In genomic region chr1:209349372-209350324, GRCh38 we compare ENCODE assay signal across 15 cellular contexts.
DNase-seq lines count a peak whose midpoint lies in the region; ATAC-seq and TF ChIP-seq lines count a peak whose summit lies in the region.
"Had no signal": no experiment of that assay in that cellular context is flagged by ENCODE, and none has a peak within 500 bp of the region (broad histone marks: within the 10 kb centered on the region; RNA-seq: fewer than 3 reads in every experiment).

No MANE protein-coding gene starts in this region.

- TF ChIP-seq CTCF in brain microvascular endothelial cell (IDR thresholded peaks at IDR 0.05; ENCODE audit: low read depth, low read length, missing control alignments) = no peak

- peak; percentile 39 for ATAC-seq in GM18868 (IDR thresholded peaks at IDR 0.05; ENCODE audit: unreplicated experiment)
- no peak for ATAC-seq in GM21367 (IDR thresholded peaks at IDR 0.05; ENCODE audit: unreplicated experiment)
- ATAC-seq: naive thymus-derived CD4-positive, alpha-beta T cell had no signal

- no peak overlapping the region for H3K4me2 ChIP-seq in Karpas-422 (ENCODE audit: low read depth, low read length, poor library complexity, severe bottlenecking)

- no peaks in the 10 kb centered on the region for H4K20me1 ChIP-seq in Karpas-422 (ENCODE audit: insufficient read depth, low read depth, low read length)

- in situ Hi-C loops in brain microvascular endothelial cell (cut with HindIII; ENCODE audit: low pct_ligation_motif_present, low sequenced_read_pairs) = no loop called here

- H3K27ac ChIP-seq in brain microvascular endothelial cell (no peak overlapping the region), Karpas-422 (ENCODE audit: low read length) (no peak overlapping the region)

- DNase-seq in NCI-H2029 (lab: John Stamatoyannopoulos, UW) (peak; percentile 43), brain microvascular endothelial cell (peak; percentile 34), renal cortical epithelial cell (ENCODE audit: low read depth) (peak; percentile 53), NCI-H187 (lab: John Stamatoyannopoulos, UW) (no peak), Karpas-422 (no peak)
- DNase-seq in activated CD8-positive, alpha-beta memory T cell treated with anti-CD3 and anti-CD28 coated beads for 24 hours = no peak
- DNase-seq: activated CD4-positive, CD25-positive, alpha-beta regulatory T cell treated with anti-CD3 and anti-CD28 coated beads, Interleukin-2, amount 50 U/mL, for 72 hours; activated T-cell treated with anti-CD3 and anti-CD28 coated beads, Interleukin-2, amount 50 U/mL, for 24 hours; amygdala; CD4-positive, alpha-beta memory T cell; naive thymus-derived CD4-positive, alpha-beta T cell; NCI-H1048; small intestine had no signal

- H3K4me3 ChIP-seq in brain microvascular endothelial cell (ENCODE audit: low read depth, low read length) (no peak overlapping the region), Karpas-422 (ENCODE audit: low read length) (no peak overlapping the region)

- no peaks in the 10 kb centered on the region for H3K79me2 ChIP-seq in Karpas-422 (ENCODE audit: low read length)

- H3K27me3 ChIP-seq in brain microvascular endothelial cell (replicated peaks) = no peaks in the 10 kb centered on the region
- no peaks in the 10 kb centered on the region for H3K27me3 ChIP-seq in Karpas-422 (ENCODE audit: low read length)

- H3K4me1 ChIP-seq in Karpas-422 (ENCODE audit: low read length) = no peaks in the 10 kb centered on the region

- no peak overlapping the region for H3K9ac ChIP-seq in Karpas-422 (ENCODE audit: low read length)

- H3K9me2 ChIP-seq in Karpas-422 (replicated peaks; ENCODE audit: insufficient read depth, low read length) = no peaks in the 10 kb centered on the region

- H3K36me3 ChIP-seq in brain microvascular endothelial cell (replicated peaks) (no peaks in the 10 kb centered on the region), Karpas-422 (ENCODE audit: insufficient read depth, low read length) (no peaks in the 10 kb centered on the region)

- no peak overlapping the region for H2AFZ ChIP-seq in Karpas-422 (ENCODE audit: low read length)

- H3K9me3 ChIP-seq in Karpas-422 (ENCODE audit: low read length) = no peaks in the 10 kb centered on the region

Comparison
In these comparisons a context has a peak if more than half of its experiments do, and no peak if none do; other contexts are left out.
1. DNase-seq: peak in NCI-H2029 (single experiment), brain microvascular endothelial cell (single experiment) and renal cortical epithelial cell (single experiment); none in NCI-H187 (0 of 2), activated CD8-positive, alpha-beta memory T cell treated with anti-CD3 and anti-CD28 coated beads for 24 hours (single experiment) and Karpas-422 (single experiment).